ENCODE assay signal across 19 cellular contexts in genomic region chr5:52956915-52957747, GRCh38. TPM values are rescaled to one million over a fixed set of nuclear protein-coding genes. Genes with fewer than 3 reads are reported as not detected.
DNase-seq lines count a peak whose midpoint lies in the region; ATAC-seq and TF ChIP-seq lines count a peak whose summit lies in the region.
"Had no signal": no experiment of that assay in that cellular context is flagged by ENCODE, and none has a peak within 500 bp of the region (broad histone marks: within the 10 kb centered on the region; RNA-seq: fewer than 3 reads in every experiment).

No MANE protein-coding gene starts in this region.

- DNase-seq in H9 (no peak), NCI-H226 (peak; percentile 27), MV-4-11 (lab: John Stamatoyannopoulos, UW) (no peak), GM10248 (ENCODE audit: extremely low spot score) (no peak)
- DNase-seq in activated CD8-positive, alpha-beta T cell treated with anti-CD3 and anti-CD28 coated beads, Interleukin-2, amount 10 ng/mL, durations not matched to agents 7 days and 5 days, result no peak
- DNase-seq: dorsolateral prefrontal cortex, hippocampal formation, left lung, MM.1S, NCI-H2081 treated with DMSO at 0.1 percent for 48 hours, stomach had no signal

- no peak overlapping the region for H2BK15ac ChIP-seq in H9 (ENCODE audit: low read depth, low read length)

- H3K27ac Mint-ChIP-seq in H9, result peak overlapping the region; percentile 16 to 84 (median 23); a peak in 3 of 7 replicates
- peak overlapping the region; percentile 86 to 92 (median 90) for H3K27ac Mint-ChIP-seq in nephron
- H3K27ac Mint-ChIP-seq in activated CD8-positive, alpha-beta T cell treated with anti-CD3 and anti-CD28 coated beads, Interleukin-2, amount 10 ng/mL, durations not matched to agents 7 days and 5 days, result no peak overlapping the region
- H3K27ac Mint-ChIP-seq: activated naive CD4-positive, alpha-beta T cell treated with anti-CD3 and anti-CD28 coated beads, Interleukin-2, amount 50 U/mL, for 24 hours; B cell had no signal

- H3K4me1 ChIP-seq in H9 (ENCODE audit: insufficient read depth, low read length), result no peaks in the 10 kb centered on the region; the same call in 1 of the 2 replicates
- H3K4me1 ChIP-seq: left lung, stomach, vagina had no signal

- no peaks in the 10 kb centered on the region for H3K9me3 ChIP-seq in H9 (ENCODE audit: control insufficient read depth, low read depth, low read length)
- H3K9me3 ChIP-seq: left lung, stomach, vagina had no signal

- no peaks in the 10 kb centered on the region for H4K20me1 ChIP-seq in H9 (ENCODE audit: control insufficient read depth, insufficient read depth, insufficient read length)

- H3K4ac ChIP-seq in H9 (ENCODE audit: low read depth, low read length), result no peak overlapping the region

- no peaks in the 10 kb centered on the region for H3K79me2 ChIP-seq in H9 (ENCODE audit: insufficient read depth, low read length)

- H4K5ac ChIP-seq in H9 (ENCODE audit: insufficient read length, low read depth, low read length), result no peak overlapping the region

- no peak overlapping the region for H3K56ac ChIP-seq in H9 (ENCODE audit: insufficient read length, low read depth, low read length)

- no peaks in the 10 kb centered on the region for H3K27me3 ChIP-seq in H9 (ENCODE audit: insufficient read depth, low read length)
- H3K27me3 ChIP-seq: dorsolateral prefrontal cortex, left lung, stomach, vagina had no signal

- no peak overlapping the region for H3K27ac ChIP-seq in H9 (ENCODE audit: insufficient read length, low read depth, low read length)
- H3K27ac ChIP-seq: dorsolateral prefrontal cortex, left lung, stomach, vagina had no signal

- H2BK5ac ChIP-seq in H9 (ENCODE audit: insufficient read length, low read length), result no peak overlapping the region

- no peaks in the 10 kb centered on the region for H3K79me1 ChIP-seq in H9 (ENCODE audit: insufficient read depth, low read depth, low read length, poor library complexity, severe bottlenecking)

- H3K9me3 Mint-ChIP-seq in H9 (no peaks in the 10 kb centered on the region), nephron (no peaks in the 10 kb centered on the region)
- no peaks in the 10 kb centered on the region for H3K9me3 Mint-ChIP-seq in activated CD8-positive, alpha-beta T cell treated with anti-CD3 and anti-CD28 coated beads, Interleukin-2, amount 10 ng/mL, durations not matched to agents 7 days and 5 days (ENCODE audit: insufficient read depth)
- H3K9me3 Mint-ChIP-seq: activated naive CD4-positive, alpha-beta T cell treated with anti-CD3 and anti-CD28 coated beads, Interleukin-2, amount 50 U/mL, for 24 hours had no signal

- H3K9ac ChIP-seq in H9 (ENCODE audit: extremely low read depth, insufficient read length, low read length), result no peak overlapping the region

- H2AK5ac ChIP-seq in H9 (ENCODE audit: insufficient read length, low read length), result no peak overlapping the region

- no peak overlapping the region for H2BK120ac ChIP-seq in H9 (ENCODE audit: low read depth, low read length, poor library complexity, severe bottlenecking)

- H2BK12ac ChIP-seq in H9 (ENCODE audit: insufficient read length, low read depth, low read length), result no peak overlapping the region

- H2AFZ ChIP-seq in H9 (ENCODE audit: low read length), result no peak overlapping the region

- CTCF ChIA-PET in GM10248 (lab: Yijun Ruan, JAX), result interaction anchor here (1.1 to 2.5 kb wide), 2 partner anchors 8 to 141 kb away, joined by 3 to 9 read pairs; no protein-coding TSS in a partner anchor
- CTCF ChIA-PET in activated CD8-positive, alpha-beta T cell treated with anti-CD3 and anti-CD28 coated beads, Interleukin-2, amount 10 ng/mL, durations not matched to agents 7 days and 5 days (lab: Charles Lee), result interaction anchor here (1.0 kb wide), 1 partner anchor 79 kb away, joined by 3 read pairs; no protein-coding TSS in a partner anchor

- H3K18ac ChIP-seq in H9 (ENCODE audit: insufficient read length, low read depth, low read length), result no peak overlapping the region

- H2BK20ac ChIP-seq in H9 (ENCODE audit: low read depth, low read length, poor library complexity, severe bottlenecking), result no peak overlapping the region

- peak; percentile 40 for ATAC-seq in GM19023 (IDR thresholded peaks at IDR 0.05; ENCODE audit: unreplicated experiment)
- no peak for ATAC-seq in GM21390 (IDR thresholded peaks at IDR 0.05; ENCODE audit: unreplicated experiment)
- no peak for ATAC-seq in activated CD8-positive, alpha-beta T cell treated with anti-CD3 and anti-CD28 coated beads, Interleukin-2, amount 10 ng/mL, durations not matched to agents 7 days and 5 days
- ATAC-seq: activated CD4-positive, CD25-positive, alpha-beta regulatory T cell treated with anti-CD3 and anti-CD28 coated beads, Interleukin-2, amount 50 U/mL, for 24 hours; left lung; Right ventricle myocardium inferior had no signal

- no peak overlapping the region for H4K8ac ChIP-seq in H9 (replicated peaks; ENCODE audit: insufficient read length, low read depth, low read length)

- no CpG with 5 or more reads among the region's 6 CpGs for WGBS in H9 (ENCODE audit: extremely low coverage, insufficient read length, low lambda C conversion rate)

- no peak for TF ChIP-seq CTCF in H9 (conservative IDR thresholded peaks at IDR 0.05)
- no peak for TF ChIP-seq CTCF in nephron (IDR thresholded peaks at IDR 0.05; ENCODE audit: unreplicated experiment in 3 of 3)
- no peak for TF ChIP-seq CTCF in GM10248 (IDR thresholded peaks at IDR 0.05; ENCODE audit: control extremely low read depth, extremely low read depth, low read depth, missing control alignments)

- H3K36me3 Mint-ChIP-seq in H9 (ENCODE audit: insufficient read depth in 1 of 3, low read depth in 3 of 3) (no peaks in the 10 kb centered on the region), nephron (ENCODE audit: low read depth) (no peaks in the 10 kb centered on the region)
- H3K36me3 Mint-ChIP-seq in activated CD8-positive, alpha-beta T cell treated with anti-CD3 and anti-CD28 coated beads, Interleukin-2, amount 10 ng/mL, durations not matched to agents 7 days and 5 days (ENCODE audit: low read depth), result no peaks in the 10 kb centered on the region
- H3K36me3 Mint-ChIP-seq: activated naive CD4-positive, alpha-beta T cell treated with anti-CD3 and anti-CD28 coated beads, Interleukin-2, amount 50 U/mL, for 24 hours had no signal

- no peak overlapping the region for H3T11ph ChIP-seq in H9 (ENCODE audit: low read length)

- POLR2A ChIA-PET in GM10248 (lab: Yijun Ruan, JAX), result no interaction called here
- POLR2A ChIA-PET in activated CD8-positive, alpha-beta T cell treated with anti-CD3 and anti-CD28 coated beads, Interleukin-2, amount 10 ng/mL, durations not matched to agents 7 days and 5 days (lab: Charles Lee), result no interaction called here

- no peak overlapping the region for H4K91ac ChIP-seq in H9 (ENCODE audit: insufficient read length, low read depth, low read length)

- no peak overlapping the region for H3K4me3 Mint-ChIP-seq in H9
- no peak overlapping the region for H3K4me3 Mint-ChIP-seq in nephron
- no peak overlapping the region for H3K4me3 Mint-ChIP-seq in activated CD8-positive, alpha-beta T cell treated with anti-CD3 and anti-CD28 coated beads, Interleukin-2, amount 10 ng/mL, durations not matched to agents 7 days and 5 days
- H3K4me3 Mint-ChIP-seq: activated naive CD4-positive, alpha-beta T cell treated with anti-CD3 and anti-CD28 coated beads, Interleukin-2, amount 50 U/mL, for 24 hours; B cell had no signal

- no peak overlapping the region for H3K23ac ChIP-seq in H9 (ENCODE audit: insufficient read length, low read depth, low read length)

- H3K27me3 Mint-ChIP-seq in H9 (ENCODE audit: low read depth) (no peaks in the 10 kb centered on the region), nephron (ENCODE audit: low read depth) (no peaks in the 10 kb centered on the region)
- peaks cover 8% of the 10 kb centered on the region for H3K27me3 Mint-ChIP-seq in activated CD8-positive, alpha-beta T cell treated with anti-CD3 and anti-CD28 coated beads, Interleukin-2, amount 10 ng/mL, durations not matched to agents 7 days and 5 days (ENCODE audit: low read depth)
- H3K27me3 Mint-ChIP-seq: activated naive CD4-positive, alpha-beta T cell treated with anti-CD3 and anti-CD28 coated beads, Interleukin-2, amount 50 U/mL, for 24 hours had no signal

- no peak overlapping the region for H3K4me2 ChIP-seq in H9 (ENCODE audit: insufficient read depth, insufficient read length, low read length)

- no peaks in the 10 kb centered on the region for H3K23me2 ChIP-seq in H9 (ENCODE audit: insufficient read length, low read depth, low read length, poor library complexity, severe bottlenecking)

- H3K4me1 Mint-ChIP-seq in H9 (peaks cover 16 to 17% of the 10 kb centered on the region in 2 experiments), nephron (peaks cover 4% of the 10 kb centered on the region)
- H3K4me1 Mint-ChIP-seq in activated CD8-positive, alpha-beta T cell treated with anti-CD3 and anti-CD28 coated beads, Interleukin-2, amount 10 ng/mL, durations not matched to agents 7 days and 5 days (ENCODE audit: low read depth), result no peaks in the 10 kb centered on the region
- H3K4me1 Mint-ChIP-seq: activated naive CD4-positive, alpha-beta T cell treated with anti-CD3 and anti-CD28 coated beads, Interleukin-2, amount 50 U/mL, for 24 hours; B cell had no signal

- no peak overlapping the region for H3K14ac ChIP-seq in H9 (ENCODE audit: insufficient read depth, low read length)

RNA-seq across cellular contexts. Expression of gene ITGA2, which starts 32.0 kb away (rescaled TPM):
- total RNA-seq in H9 (2021), result 3.0 and 3.2 TPM in 2 replicates
- total RNA-seq in activated CD8-positive, alpha-beta T cell treated with anti-CD3 and anti-CD28 coated beads, Interleukin-2, amount 10 ng/mL, durations not matched to agents 7 days and 5 days, result 1 to 10 TPM; 4.3 to 4.8 TPM
- total RNA-seq: B cell had no signal
